In the genomic region with DNA sequence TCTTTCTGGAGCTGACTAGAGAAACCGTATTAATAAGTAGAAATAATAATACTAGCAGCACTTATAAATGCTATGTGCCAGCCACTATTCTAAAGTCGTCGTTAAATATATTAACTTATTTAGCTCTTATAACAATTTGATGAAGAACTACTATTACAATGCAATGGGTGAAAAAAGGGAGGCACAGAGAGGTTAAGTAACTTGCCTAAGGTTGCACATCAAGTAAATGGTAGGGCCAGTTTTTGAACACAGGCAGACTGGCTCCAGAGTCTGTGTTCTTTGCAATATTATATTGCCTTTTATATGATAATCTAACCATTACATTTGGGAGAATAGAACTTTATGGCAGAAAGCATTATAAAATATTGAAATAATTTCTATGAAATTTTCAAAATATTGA, we compare ENCODE assay signal across 18 cellular contexts. TPM values are rescaled to one million over a fixed set of nuclear protein-coding genes. Genes with fewer than 3 reads are reported as not detected.
DNase-seq lines count a peak whose midpoint lies in the region; ATAC-seq and TF ChIP-seq lines count a peak whose summit lies in the region.
"Had no signal": no experiment of that assay in that cellular context is flagged by ENCODE, and none has a peak within 500 bp of the region (broad histone marks: within the 10 kb centered on the region; RNA-seq: fewer than 3 reads in every experiment).

No MANE protein-coding gene starts in this region.

- peaks cover 18% of the 10 kb centered on the region for H3K4me1 Mint-ChIP-seq in activated naive CD8-positive, alpha-beta T cell treated with anti-CD3 and anti-CD28 coated beads, Interleukin-2, amount 10 ng/mL, durations not matched to agents 7 days and 5 days
- H3K4me1 Mint-ChIP-seq in activated naive CD8-positive, alpha-beta T cell treated with anti-CD3 and anti-CD28 coated beads, Interleukin-2, amount 50 U/mL, for 24 hours = peaks cover 29% of the 10 kb centered on the region
- H3K4me1 Mint-ChIP-seq in effector memory CD8-positive, alpha-beta T cell (ENCODE audit: low read depth in 2 of 2) = peaks cover 9 to 10% of the 10 kb centered on the region in 2 donors

- peak overlapping the region; percentile 91 for H3K4me3 Mint-ChIP-seq in activated naive CD8-positive, alpha-beta T cell treated with anti-CD3 and anti-CD28 coated beads, Interleukin-2, amount 10 ng/mL, durations not matched to agents 7 days and 5 days
- no peak overlapping the region for H3K4me3 Mint-ChIP-seq in activated naive CD8-positive, alpha-beta T cell treated with anti-CD3 and anti-CD28 coated beads, Interleukin-2, amount 50 U/mL, for 24 hours
- peak overlapping the region; percentile 92 to 95 for H3K4me3 Mint-ChIP-seq in effector memory CD8-positive, alpha-beta T cell

- no peak for DNase-seq in activated naive CD8-positive, alpha-beta T cell treated with anti-CD3 and anti-CD28 coated beads, Interleukin-2, amount 10 ng/mL, durations not matched to agents 7 days and 5 days
- DNase-seq in activated naive CD8-positive, alpha-beta T cell treated with anti-CD3 and anti-CD28 coated beads, Interleukin-2, amount 50 U/mL, for 24 hours = no peak
- DNase-seq in effector memory CD8-positive, alpha-beta T cell = no peak
- no peak for DNase-seq in NCI-H2171 (lab: John Stamatoyannopoulos, UW)
- DNase-seq: DMS79, KBM-7, NCI-H187, NCI-H2107, NCI-H2227 treated with DMSO at 0.1 percent for 48 hours, NCI-H510A treated with DMSO at 0.1 percent for 48 hours, NCI-H82, OCI-M1, SHP77 had no signal

- H3K27ac Mint-ChIP-seq in activated naive CD8-positive, alpha-beta T cell treated with anti-CD3 and anti-CD28 coated beads, Interleukin-2, amount 10 ng/mL, durations not matched to agents 7 days and 5 days = no peak overlapping the region
- H3K27ac Mint-ChIP-seq in activated naive CD8-positive, alpha-beta T cell treated with anti-CD3 and anti-CD28 coated beads, Interleukin-2, amount 50 U/mL, for 24 hours = no peak overlapping the region
- no peak overlapping the region for H3K27ac Mint-ChIP-seq in effector memory CD8-positive, alpha-beta T cell

- peaks cover 6% of the 10 kb centered on the region for H3K36me3 Mint-ChIP-seq in activated naive CD8-positive, alpha-beta T cell treated with anti-CD3 and anti-CD28 coated beads, Interleukin-2, amount 10 ng/mL, durations not matched to agents 7 days and 5 days
- no peaks in the 10 kb centered on the region for H3K36me3 Mint-ChIP-seq in activated naive CD8-positive, alpha-beta T cell treated with anti-CD3 and anti-CD28 coated beads, Interleukin-2, amount 50 U/mL, for 24 hours (ENCODE audit: low read depth)
- H3K36me3 Mint-ChIP-seq in effector memory CD8-positive, alpha-beta T cell (ENCODE audit: insufficient read depth) = no peaks in the 10 kb centered on the region

- H3K27ac ChIP-seq in VCaP = peak overlapping the region; percentile 84
- H3K27ac ChIP-seq: A549, BLaER1 had no signal

- no peak for ATAC-seq in activated naive CD8-positive, alpha-beta T cell treated with anti-CD3 and anti-CD28 coated beads, Interleukin-2, amount 10 ng/mL, durations not matched to agents 7 days and 5 days (ENCODE audit: low read depth)
- no peak for ATAC-seq in activated naive CD8-positive, alpha-beta T cell treated with anti-CD3 and anti-CD28 coated beads, Interleukin-2, amount 50 U/mL, for 24 hours
- ATAC-seq in effector memory CD8-positive, alpha-beta T cell (replicated peaks) = no peak
- ATAC-seq in HG03095 (IDR thresholded peaks at IDR 0.05; ENCODE audit: unreplicated experiment) (no peak), GM19351 (IDR thresholded peaks at IDR 0.05; ENCODE audit: unreplicated experiment) (no peak)
- ATAC-seq: A549 had no signal

- TF ChIP-seq CTCF in VCaP (conservative IDR thresholded peaks at IDR 0.05) = no peak

- no peaks in the 10 kb centered on the region for H3K9me3 Mint-ChIP-seq in activated naive CD8-positive, alpha-beta T cell treated with anti-CD3 and anti-CD28 coated beads, Interleukin-2, amount 10 ng/mL, durations not matched to agents 7 days and 5 days
- H3K9me3 Mint-ChIP-seq in activated naive CD8-positive, alpha-beta T cell treated with anti-CD3 and anti-CD28 coated beads, Interleukin-2, amount 50 U/mL, for 24 hours = no peaks in the 10 kb centered on the region
- H3K9me3 Mint-ChIP-seq in effector memory CD8-positive, alpha-beta T cell = no peaks in the 10 kb centered on the region

- POLR2A ChIA-PET in activated naive CD8-positive, alpha-beta T cell treated with anti-CD3 and anti-CD28 coated beads, Interleukin-2, amount 10 ng/mL, durations not matched to agents 7 days and 5 days (lab: Charles Lee) = interaction anchor here (1.7 kb wide), 1 partner anchor 46 kb away, joined by 6 read pairs; no protein-coding TSS in a partner anchor

- H3K27me3 Mint-ChIP-seq in activated naive CD8-positive, alpha-beta T cell treated with anti-CD3 and anti-CD28 coated beads, Interleukin-2, amount 10 ng/mL, durations not matched to agents 7 days and 5 days = no peaks in the 10 kb centered on the region
- H3K27me3 Mint-ChIP-seq in activated naive CD8-positive, alpha-beta T cell treated with anti-CD3 and anti-CD28 coated beads, Interleukin-2, amount 50 U/mL, for 24 hours = no peaks in the 10 kb centered on the region
- no peaks in the 10 kb centered on the region for H3K27me3 Mint-ChIP-seq in effector memory CD8-positive, alpha-beta T cell

RNA-seq across cellular contexts. Expression of gene INPP1, which starts 17.6 kb away (rescaled TPM):
- total RNA-seq in activated naive CD8-positive, alpha-beta T cell treated with anti-CD3 and anti-CD28 coated beads, Interleukin-2, amount 10 ng/mL, durations not matched to agents 7 days and 5 days = 1 to 10 TPM; 8.7 to 9.7 TPM

RNA-seq across cellular contexts. Expression of gene HIBCH, which starts 41.3 kb away (rescaled TPM):
- 10 to 100 TPM; 15.6 to 17.5 TPM for total RNA-seq in activated naive CD8-positive, alpha-beta T cell treated with anti-CD3 and anti-CD28 coated beads, Interleukin-2, amount 10 ng/mL, durations not matched to agents 7 days and 5 days

RNA-seq across cellular contexts. Expression of gene MFSD6, which starts 47.2 kb away (rescaled TPM):
- 10 to 100 TPM; 51.3 to 56.7 TPM for total RNA-seq in activated naive CD8-positive, alpha-beta T cell treated with anti-CD3 and anti-CD28 coated beads, Interleukin-2, amount 10 ng/mL, durations not matched to agents 7 days and 5 days
